In the genomic region with DNA sequence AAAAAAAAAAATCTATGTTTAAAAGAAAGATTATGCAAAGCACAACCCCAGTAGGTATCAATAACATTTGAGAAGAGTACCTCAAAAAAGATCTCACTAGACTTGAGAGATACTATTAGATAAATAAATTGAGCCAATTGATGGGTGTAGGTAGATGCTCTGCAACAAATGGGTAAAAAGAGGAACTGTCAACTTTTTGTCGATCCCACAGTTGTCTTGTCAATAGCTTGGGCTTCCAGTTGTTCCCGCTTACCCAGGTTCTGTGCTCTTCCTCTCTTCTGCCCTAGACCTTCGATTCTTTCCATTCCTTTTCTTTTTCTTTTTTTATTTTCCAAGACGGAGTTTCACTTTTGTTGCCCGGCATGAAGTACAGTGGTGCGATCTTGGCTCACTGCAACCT, we compare ENCODE assay signal across 20 cellular contexts.
DNase-seq lines count a peak whose midpoint lies in the region; ATAC-seq, FAIRE-seq and TF ChIP-seq lines count a peak whose summit lies in the region.
"Had no signal": no experiment of that assay in that cellular context is flagged by ENCODE, and none has a peak within 500 bp of the region (broad histone marks: within the 10 kb centered on the region; RNA-seq: fewer than 3 reads in every experiment).

No MANE protein-coding gene starts in this region.

- CTCF ChIA-PET in K562 (lab: Yijun Ruan, JAX; ENCODE audit: low intra/inter-chr PET ratio): no interaction called here

- H4K20me1 ChIP-seq in K562 (replicated peaks; ENCODE audit: control insufficient read depth, insufficient read depth, low read length) (no peaks in the 10 kb centered on the region), neural progenitor cell (ENCODE audit: low read depth) (no peaks in the 10 kb centered on the region)
- H4K20me1 ChIP-seq: BLaER1 treated with 17β-estradiol and CSF1 and Interleukin-3, amounts not matched to agents 10 nM and 100 nM had no signal

- ATAC-seq in K562 (no peak), HG02973 (IDR thresholded peaks at IDR 0.05; ENCODE audit: unreplicated experiment) (no peak), GM18502 (IDR thresholded peaks at IDR 0.05; ENCODE audit: poor library complexity, unreplicated experiment) (no peak)
- ATAC-seq: A549; CD8-positive, alpha-beta T cell had no signal

- H3K27me3 ChIP-seq in K562 (ENCODE audit: control insufficient read depth in 2 of 2, insufficient read depth in 2 of 2, low read length in 2 of 2) (peaks cover 13 to 19% of the 10 kb centered on the region in 2 experiments; a peak in 3 of 5 replicates), neural progenitor cell (no peaks in the 10 kb centered on the region)
- H3K27me3 ChIP-seq: BLaER1 treated with 17β-estradiol and CSF1 and Interleukin-3, amounts not matched to agents 10 nM and 100 nM had no signal

- no peaks in the 10 kb centered on the region for H3K4me1 ChIP-seq in K562 (replicated peaks in 1 of 2; ENCODE audit: control insufficient read depth in 2 of 2, insufficient read depth in 2 of 2, low read length in 2 of 2)
- H3K4me1 ChIP-seq in neural progenitor cell: no peaks in the 10 kb centered on the region

- TF ChIP-seq POLR2A in GM12891 (IDR thresholded peaks at IDR 0.05; ENCODE audit: low read depth, low read length) (no peak), K562 (conservative IDR thresholded peaks at IDR 0.05) (no peak)

- no peak overlapping the region for H2AFZ ChIP-seq in K562 (ENCODE audit: low read depth, low read length)
- H2AFZ ChIP-seq in neural progenitor cell (replicated peaks): no peak overlapping the region

- POLR2A ChIA-PET in K562 (lab: Yijun Ruan, JAX): no interaction called here

- H3K27ac ChIP-seq in K562 (ENCODE audit: extremely low read depth, low read depth, low read length) (no peak overlapping the region), neural progenitor cell (no peak overlapping the region)
- H3K27ac ChIP-seq: 22Rv1; A549; BLaER1 treated with 17β-estradiol and CSF1 and Interleukin-3, amounts not matched to agents 10 nM and 100 nM; C4-2B had no signal

- H3K4me2 ChIP-seq in K562 (ENCODE audit: insufficient read depth, low read length) (no peak overlapping the region), neural progenitor cell (no peak overlapping the region)
- H3K4me2 ChIP-seq: A549; BLaER1 treated with 17β-estradiol and CSF1 and Interleukin-3, amounts not matched to agents 10 nM and 100 nM had no signal

- H3K27ac Mint-ChIP-seq in neural progenitor cell: peak overlapping the region; percentile 38
- H3K27ac Mint-ChIP-seq: B cell; CD4-positive, alpha-beta T cell; CD8-positive, alpha-beta T cell had no signal

- H3K27me3 Mint-ChIP-seq in neural progenitor cell (ENCODE audit: insufficient read depth, low read depth): peaks cover 2% of the 10 kb centered on the region
- H3K27me3 Mint-ChIP-seq: B cell; CD4-positive, alpha-beta T cell had no signal

- peaks cover 29% of the 10 kb centered on the region for H3K36me3 Mint-ChIP-seq in neural progenitor cell
- H3K36me3 Mint-ChIP-seq: CD8-positive, alpha-beta T cell had no signal

- in situ Hi-C loops in K562 (cut with MboI): no loop called here

- intact Hi-C loops in K562 (cut with micrococcal nuclease): no loop called here

- H3K4me3 ChIP-seq in K562 (no peak overlapping the region), neural progenitor cell (no peak overlapping the region)
- H3K4me3 ChIP-seq: A549; BLaER1 treated with 17β-estradiol and CSF1 and Interleukin-3, amounts not matched to agents 10 nM and 100 nM had no signal

- no peaks in the 10 kb centered on the region for H3K9me3 ChIP-seq in K562 (replicated peaks; ENCODE audit: control insufficient read depth, insufficient read depth, low read depth, low read length)
- H3K9me3 ChIP-seq in neural progenitor cell (ENCODE audit: low read depth): no peaks in the 10 kb centered on the region
- H3K9me3 ChIP-seq: A549, Caco-2 had no signal

- no peak overlapping the region for H3K4me3 Mint-ChIP-seq in neural progenitor cell
- H3K4me3 Mint-ChIP-seq: B cell; CD4-positive, alpha-beta T cell; CD8-positive, alpha-beta T cell had no signal

- DNase-seq in GM12891 (ENCODE audit: insufficient read length, low spot score): no peak
- DNase-seq in K562 (ENCODE audit: extremely low read depth in 1 of 4, low spot score in 3 of 4): no peak
- DNase-seq in neural progenitor cell (ENCODE audit: low spot score): no peak
- DNase-seq: AML-193; Caco-2; Calu3; CD4-positive, alpha-beta T cell; CD8-positive, alpha-beta T cell; DMS79 treated with DMSO at 0.1 percent for 48 hours; GF-D8 had no signal

- H3K9ac ChIP-seq in K562 (ENCODE audit: insufficient read depth in 1 of 2, low read depth in 2 of 2, low read length in 2 of 2) (no peak overlapping the region), neural progenitor cell (no peak overlapping the region)
- H3K9ac ChIP-seq: BLaER1 treated with 17β-estradiol and CSF1 and Interleukin-3, amounts not matched to agents 10 nM and 100 nM had no signal

- H3K36me3 ChIP-seq in K562 (ENCODE audit: control insufficient read depth, insufficient read depth, low read length) (no peaks in the 10 kb centered on the region), neural progenitor cell (no peaks in the 10 kb centered on the region)
- H3K36me3 ChIP-seq: BLaER1 treated with 17β-estradiol and CSF1 and Interleukin-3, amounts not matched to agents 10 nM and 100 nM had no signal

- no peak for TF ChIP-seq RAD21 in K562 (CRISPR knock-in tag; conservative IDR thresholded peaks at IDR 0.05 in 1 of 2, IDR thresholded peaks at IDR 0.05 in 1 of 2)

- peaks cover 8% of the 10 kb centered on the region for H3K4me1 Mint-ChIP-seq in neural progenitor cell
- H3K4me1 Mint-ChIP-seq: B cell had no signal

- no peaks in the 10 kb centered on the region for H3K79me2 ChIP-seq in K562 (ENCODE audit: control insufficient read depth, insufficient read depth, low read length)
- peaks cover 24% of the 10 kb centered on the region for H3K79me2 ChIP-seq in neural progenitor cell (ENCODE audit: low read depth)

- H3F3A ChIP-seq in neural progenitor cell (ENCODE audit: low read depth): no peaks in the 10 kb centered on the region

- H3K9me1 ChIP-seq in K562 (ENCODE audit: control insufficient read depth, insufficient read depth, low read length): no peaks in the 10 kb centered on the region

- no peak for TF ChIP-seq EP300 in K562 (IDR thresholded peaks at IDR 0.05; ENCODE audit: low read length)

- no peaks in the 10 kb centered on the region for H3K9me3 Mint-ChIP-seq in neural progenitor cell
- H3K9me3 Mint-ChIP-seq: CD4-positive, alpha-beta T cell; CD8-positive, alpha-beta T cell had no signal

- WGBS in K562 (ENCODE audit: insufficient coverage, low coverage, missing lambda C conversion rate): 1% methylated on average over 6 of the region's 6 CpGs

- TF ChIP-seq CTCF in K562 (IDR thresholded peaks at IDR 0.05 in 2 of 3, conservative IDR thresholded peaks at IDR 0.05 in 1 of 3; ENCODE audit: insufficient read depth in 2 of 3, low read depth in 1 of 3, low read length in 3 of 3) (no peak), neural progenitor cell (IDR thresholded peaks at IDR 0.05) (no peak)

- BruUV-seq in K562 (replicated peaks; lab: Mats Ljungman, UMichigan): no TSS peak

- no peak for FAIRE-seq in GM12891 (lab: Jason Lieb, UNC)
- FAIRE-seq in K562 (lab: Jason Lieb, UNC): no peak
- FAIRE-seq: A549, D721Med, G401.6, GM18507 had no signal

TF ChIP-seq in GM12891, 5 proteins besides CTCF, POLR2A, EP300 and RAD21:
- no peak for TF ChIP-seq PAX5 (IDR thresholded peaks at IDR 0.05; ENCODE audit: insufficient read depth, low read length, severe bottlenecking)
- no peak for TF ChIP-seq TAF1 (IDR thresholded peaks at IDR 0.05; ENCODE audit: low read depth, low read length)
- peak; percentile 51; the same call in 1 of the 2 replicates for TF ChIP-seq SPI1 (IDR thresholded peaks at IDR 0.05; ENCODE audit: low read depth, low read length)
- no peak for TF ChIP-seq POU2F2 (IDR thresholded peaks at IDR 0.05; ENCODE audit: low read depth, low read length)
- TF ChIP-seq POLR2AphosphoS5 (IDR thresholded peaks at IDR 0.05; ENCODE audit: low read depth, low read length): no peak

TF ChIP-seq in K562, 482 proteins besides CTCF, POLR2A, EP300 and RAD21:
- TF ChIP-seq MEF2D (tag; conservative IDR thresholded peaks at IDR 0.05; ENCODE audit: low read depth) (no peak), SPI1 (IDR thresholded peaks at IDR 0.05; ENCODE audit: borderline replicate concordance, low read depth, low read length) (peak; percentile 74)
